ENCODE assay signal across 16 cellular contexts in genomic region chr1:11536573-11537379, GRCh38. TPM values are rescaled to one million over a fixed set of nuclear protein-coding genes. Genes with fewer than 3 reads are reported as not detected.
DNase-seq lines count a peak whose midpoint lies in the region; ATAC-seq and TF ChIP-seq lines count a peak whose summit lies in the region.
"Had no signal": no experiment of that assay in that cellular context is flagged by ENCODE, and none has a peak within 500 bp of the region (broad histone marks: within the 10 kb centered on the region; RNA-seq: fewer than 3 reads in every experiment).

No MANE protein-coding gene starts in this region.

- H2AFZ ChIP-seq in osteoblast (ENCODE audit: low read length) = no peak overlapping the region
- H2AFZ ChIP-seq: GM23248 had no signal

- no peaks in the 10 kb centered on the region for H3K79me2 ChIP-seq in osteoblast (ENCODE audit: insufficient read depth, low read length)

- H3K27ac Mint-ChIP-seq in chondrocyte (ENCODE audit: unreplicated experiment) = no peak overlapping the region
- no peak overlapping the region for H3K27ac Mint-ChIP-seq in activated CD4-positive, alpha-beta memory T cell treated with anti-CD3 and anti-CD28 coated beads, Interleukin-2, amount 10 ng/mL, durations not matched to agents 7 days and 5 days
- H3K27ac Mint-ChIP-seq: B cell; CD4-positive, CD25-positive, alpha-beta regulatory T cell; CD8-positive, alpha-beta T cell; H9 had no signal

- no peaks in the 10 kb centered on the region for H3K4me1 Mint-ChIP-seq in chondrocyte (ENCODE audit: low read depth)
- H3K4me1 Mint-ChIP-seq in activated CD4-positive, alpha-beta memory T cell treated with anti-CD3 and anti-CD28 coated beads, Interleukin-2, amount 10 ng/mL, durations not matched to agents 7 days and 5 days = no peaks in the 10 kb centered on the region
- H3K4me1 Mint-ChIP-seq: B cell; CD4-positive, CD25-positive, alpha-beta regulatory T cell had no signal

- ATAC-seq in upper lobe of right lung = no peak
- ATAC-seq: CD8-positive, alpha-beta T cell had no signal

- TF ChIP-seq CTCF in chondrocyte (IDR thresholded peaks at IDR 0.05) (no peak), osteoblast (IDR thresholded peaks at IDR 0.05; ENCODE audit: extremely low read depth, low read depth, low read length) (no peak), upper lobe of right lung (IDR thresholded peaks at IDR 0.05) (no peak)

- no peak overlapping the region for H3K4me2 ChIP-seq in osteoblast (ENCODE audit: insufficient read depth, low read length)
- H3K4me2 ChIP-seq: BLaER1 had no signal

- no peaks in the 10 kb centered on the region for H3K36me3 Mint-ChIP-seq in chondrocyte (ENCODE audit: low read depth)
- no peaks in the 10 kb centered on the region for H3K36me3 Mint-ChIP-seq in activated CD4-positive, alpha-beta memory T cell treated with anti-CD3 and anti-CD28 coated beads, Interleukin-2, amount 10 ng/mL, durations not matched to agents 7 days and 5 days (ENCODE audit: low read depth)
- H3K36me3 Mint-ChIP-seq: CD4-positive, CD25-positive, alpha-beta regulatory T cell; CD8-positive, alpha-beta T cell had no signal

- H3K4me3 ChIP-seq in osteoblast (ENCODE audit: insufficient read depth, low read length) (no peak overlapping the region), upper lobe of right lung (no peak overlapping the region)
- H3K4me3 ChIP-seq: BLaER1, GM23248 had no signal

- no peaks in the 10 kb centered on the region for H4K20me1 ChIP-seq in osteoblast (ENCODE audit: insufficient read depth, low read length)

- H3K9me3 ChIP-seq in osteoblast (ENCODE audit: low read depth, low read length) (no peaks in the 10 kb centered on the region), upper lobe of right lung (no peaks in the 10 kb centered on the region)
- H3K9me3 ChIP-seq: BLaER1, Caco-2 had no signal

- no peaks in the 10 kb centered on the region for H3K4me1 ChIP-seq in osteoblast (ENCODE audit: insufficient read depth, low read length)
- no peaks in the 10 kb centered on the region for H3K4me1 ChIP-seq in upper lobe of right lung
- H3K4me1 ChIP-seq: BLaER1, Caco-2 had no signal

- DNase-seq in chondrocyte (ENCODE audit: low spot score) (peak; percentile 87), osteoblast (ENCODE audit: insufficient read length, low spot score, missing footprints) (peak; percentile 82), upper lobe of right lung (peak; percentile 52), NCI-H2029 treated with DMSO at 0.1 percent for 48 hours (lab: John Stamatoyannopoulos, UW) (no peak)
- no peak for DNase-seq in stimulated activated CD4-positive, alpha-beta T cell treated with anti-CD3 and anti-CD28 coated beads, Interleukin-4, amount 100 ng/mL, for 1 hour
- DNase-seq in activated CD4-positive, alpha-beta memory T cell treated with anti-CD3 and anti-CD28 coated beads, Interleukin-2, amount 10 ng/mL, durations not matched to agents 7 days and 5 days = no peak
- DNase-seq: Caco-2; CD4-positive, CD25-positive, alpha-beta regulatory T cell; CD8-positive, alpha-beta T cell; DMS153; DND-41; GM23248; H9 had no signal

- POLR2A ChIA-PET in activated CD4-positive, alpha-beta memory T cell treated with anti-CD3 and anti-CD28 coated beads, Interleukin-2, amount 10 ng/mL, durations not matched to agents 7 days and 5 days (lab: Charles Lee) = no interaction called here

- H3K27me3 Mint-ChIP-seq in chondrocyte (ENCODE audit: low read depth) = peaks cover 28% of the 10 kb centered on the region
- no peaks in the 10 kb centered on the region for H3K27me3 Mint-ChIP-seq in activated CD4-positive, alpha-beta memory T cell treated with anti-CD3 and anti-CD28 coated beads, Interleukin-2, amount 10 ng/mL, durations not matched to agents 7 days and 5 days
- H3K27me3 Mint-ChIP-seq: CD4-positive, CD25-positive, alpha-beta regulatory T cell had no signal

- H3K27ac ChIP-seq in osteoblast (ENCODE audit: low read depth, low read length) = no peak overlapping the region
- no peak overlapping the region for H3K27ac ChIP-seq in upper lobe of right lung
- H3K27ac ChIP-seq: BLaER1, C4-2B, GM23248 had no signal

- H3K36me3 ChIP-seq in osteoblast (ENCODE audit: insufficient read depth, low read length) = no peaks in the 10 kb centered on the region
- no peaks in the 10 kb centered on the region for H3K36me3 ChIP-seq in upper lobe of right lung
- H3K36me3 ChIP-seq: BLaER1 had no signal

- intact Hi-C loops in upper lobe of right lung (cut with DNase I) = no loop called here

- no peak overlapping the region for H3K4me3 Mint-ChIP-seq in chondrocyte (ENCODE audit: unreplicated experiment)
- H3K4me3 Mint-ChIP-seq in activated CD4-positive, alpha-beta memory T cell treated with anti-CD3 and anti-CD28 coated beads, Interleukin-2, amount 10 ng/mL, durations not matched to agents 7 days and 5 days = no peak overlapping the region
- H3K4me3 Mint-ChIP-seq: B cell; CD4-positive, CD25-positive, alpha-beta regulatory T cell; CD8-positive, alpha-beta T cell; H9 had no signal

- no peaks in the 10 kb centered on the region for H3K9me3 Mint-ChIP-seq in chondrocyte (ENCODE audit: low read depth)
- no peaks in the 10 kb centered on the region for H3K9me3 Mint-ChIP-seq in activated CD4-positive, alpha-beta memory T cell treated with anti-CD3 and anti-CD28 coated beads, Interleukin-2, amount 10 ng/mL, durations not matched to agents 7 days and 5 days
- H3K9me3 Mint-ChIP-seq: CD4-positive, CD25-positive, alpha-beta regulatory T cell; CD8-positive, alpha-beta T cell; H9 had no signal

- H3K27me3 ChIP-seq in osteoblast (ENCODE audit: insufficient read depth, low read length) = no peaks in the 10 kb centered on the region
- H3K27me3 ChIP-seq in upper lobe of right lung = no peaks in the 10 kb centered on the region
- H3K27me3 ChIP-seq: BLaER1 had no signal

- CTCF ChIA-PET in activated CD4-positive, alpha-beta memory T cell treated with anti-CD3 and anti-CD28 coated beads, Interleukin-2, amount 10 ng/mL, durations not matched to agents 7 days and 5 days (lab: Charles Lee) = no interaction called here

RNA-seq across cellular contexts. Expression of gene DISP3, which starts 57.8 kb away (rescaled TPM):
- total RNA-seq in chondrocyte (0.05 to 0.21 TPM in 2 of 3 replicates, not detected in the other), osteoblast (under 0.01 TPM in 2 replicates), upper lobe of right lung (not detected)
- under 1 TPM; 0.18 to 0.38 TPM for total RNA-seq in activated CD4-positive, alpha-beta memory T cell treated with anti-CD3 and anti-CD28 coated beads, Interleukin-2, amount 10 ng/mL, durations not matched to agents 7 days and 5 days
- total RNA-seq: GM23248 had no signal

Comparison
In these comparisons a context has a peak if more than half of its experiments do, and no peak if none do; other contexts are left out.
1. DNase-seq: peak in chondrocyte (single experiment), osteoblast (single experiment) and upper lobe of right lung (single experiment); none in NCI-H2029 treated with DMSO at 0.1 percent for 48 hours (single experiment), stimulated activated CD4-positive, alpha-beta T cell treated with anti-CD3 and anti-CD28 coated beads, Interleukin-4, amount 100 ng/mL, for 1 hour (single experiment) and activated CD4-positive, alpha-beta memory T cell treated with anti-CD3 and anti-CD28 coated beads, Interleukin-2, amount 10 ng/mL, durations not matched to agents 7 days and 5 days (single experiment).